In the genomic region with DNA sequence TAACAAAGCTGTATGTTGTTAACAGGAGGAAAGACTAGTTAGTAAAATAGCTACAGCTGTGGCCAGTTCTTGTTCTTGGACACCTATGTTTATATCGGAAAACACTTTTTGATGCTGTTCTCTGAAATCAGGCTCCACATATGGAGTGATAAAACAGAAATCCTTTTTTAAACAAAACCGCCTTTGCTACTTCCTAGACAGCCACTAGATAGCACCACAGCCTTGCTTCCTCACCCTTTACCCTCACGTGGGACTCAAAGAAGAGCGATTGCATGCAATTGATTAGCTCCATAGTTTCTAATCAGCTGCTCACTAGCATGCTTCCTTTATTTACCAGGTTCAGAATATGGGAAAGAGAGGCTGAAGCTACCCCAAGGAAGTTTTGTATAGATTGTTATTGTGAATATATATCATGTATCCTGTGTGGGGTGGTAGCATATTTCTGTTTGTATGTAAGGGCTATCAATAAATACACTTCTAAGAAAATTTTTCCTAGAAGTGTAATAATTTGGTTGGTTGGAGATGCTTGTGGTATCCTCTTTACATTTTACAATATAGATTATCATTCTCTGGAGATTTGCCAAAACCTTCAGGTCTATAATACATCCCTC, we compare ENCODE assay signal across 1 cellular context.
TF ChIP-seq lines count a peak whose summit lies in the region.

No MANE protein-coding gene starts in this region.

TF ChIP-seq in HepG2, 621 proteins besides CTCF, POLR2A, EP300 and RAD21 (continued from another document):
- TF ChIP-seq SRSF9 (IDR thresholded peaks at IDR 0.05; ENCODE audit: borderline replicate concordance, insufficient read depth, low read depth, low read length, poor library complexity, severe bottlenecking), result no peak
- TF ChIP-seq CEBPG (CRISPR knock-in tag; IDR thresholded peaks at IDR 0.05), result peak; percentile 46
- no peak for TF ChIP-seq NCOR1 (IDR thresholded peaks at IDR 0.05; ENCODE audit: borderline replicate concordance, low read length)
- peak; percentile 48; the same call in 1 of the 2 replicates for TF ChIP-seq BHLHE40 (IDR thresholded peaks at IDR 0.05; ENCODE audit: low read length)
- TF ChIP-seq ZNF790 (CRISPR knock-in tag; IDR thresholded peaks at IDR 0.05; ENCODE audit: borderline replicate concordance), result no peak
- no peak for TF ChIP-seq DNMT3B (CRISPR knock-in tag; conservative IDR thresholded peaks at IDR 0.05)
- TF ChIP-seq, protein P1, sequence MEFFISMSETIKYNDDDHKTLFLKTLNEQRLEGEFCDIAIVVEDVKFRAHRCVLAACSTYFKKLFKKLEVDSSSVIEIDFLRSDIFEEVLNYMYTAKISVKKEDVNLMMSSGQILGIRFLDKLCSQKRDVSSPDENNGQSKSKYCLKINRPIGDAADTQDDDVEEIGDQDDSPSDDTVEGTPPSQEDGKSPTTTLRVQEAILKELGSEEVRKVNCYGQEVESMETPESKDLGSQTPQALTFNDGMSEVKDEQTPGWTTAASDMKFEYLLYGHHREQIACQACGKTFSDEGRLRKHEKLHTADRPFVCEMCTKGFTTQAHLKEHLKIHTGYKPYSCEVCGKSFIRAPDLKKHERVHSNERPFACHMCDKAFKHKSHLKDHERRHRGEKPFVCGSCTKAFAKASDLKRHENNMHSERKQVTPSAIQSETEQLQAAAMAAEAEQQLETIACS (CRISPR knock-in tag; IDR thresholded peaks at IDR 0.05), result no peak
- TF ChIP-seq CBX1 (IDR thresholded peaks at IDR 0.05; ENCODE audit: low read depth), result no peak
- TF ChIP-seq ELF1 (CRISPR knock-in tag; IDR thresholded peaks at IDR 0.05), result no peak
- TF ChIP-seq SOX5 (CRISPR knock-in tag; IDR thresholded peaks at IDR 0.05; ENCODE audit: borderline replicate concordance), result 0 out of 2 replicates have a peak, but pooled peaks have one; percentile 13
- TF ChIP-seq ZNF773 (CRISPR knock-in tag; IDR thresholded peaks at IDR 0.05; ENCODE audit: borderline replicate concordance), result no peak
- 0 out of 2 replicates have a peak, but pooled peaks have one; percentile 5 for TF ChIP-seq MAX (IDR thresholded peaks at IDR 0.05)
